ENCODE assay signal across 19 cellular contexts in genomic region chr10:131031346-131031745, GRCh38.
"Had no signal": no experiment of that assay in that cellular context is flagged by ENCODE, and none has a peak within 500 bp of the region (broad histone marks: within the 10 kb centered on the region; RNA-seq: fewer than 3 reads in every experiment).

No MANE protein-coding gene starts in this region.

- H3K27ac Mint-ChIP-seq: endodermal cell; naive thymus-derived CD8-positive, alpha-beta T cell had no signal

- H3K36me3 Mint-ChIP-seq: naive thymus-derived CD8-positive, alpha-beta T cell had no signal

- H3K4me1 ChIP-seq: foreskin keratinocyte, transverse colon had no signal

- ATAC-seq: foreskin keratinocyte; left colon; left ventricle myocardium superior; mucosa of descending colon; naive thymus-derived CD8-positive, alpha-beta T cell; sciatic nerve had no signal

- H3K4me3 Mint-ChIP-seq: endodermal cell; naive thymus-derived CD8-positive, alpha-beta T cell had no signal

- H3K27ac ChIP-seq: coronary artery, foreskin keratinocyte, hepatocyte, skin epidermis, thoracic aorta, transverse colon had no signal

- H3K9me3 Mint-ChIP-seq: endodermal cell; naive thymus-derived CD8-positive, alpha-beta T cell had no signal

- H3K79me2 ChIP-seq: hepatocyte had no signal

- H3K4me3 ChIP-seq: coronary artery, hepatocyte, lung, mucosa of descending colon, skin epidermis, thoracic aorta, transverse colon had no signal

- DNase-seq: effector CD4-positive, alpha-beta T cell; endodermal cell; erythroblast; foreskin keratinocyte; kidney; left colon; left ventricle myocardium superior; mesendoderm; mucosa of descending colon; naive thymus-derived CD8-positive, alpha-beta T cell; stimulated activated CD4-positive, alpha-beta T cell treated with anti-CD3 and anti-CD28 coated beads, Interleukin-12 subunit alpha, Interleukin-12 subunit beta, amount 100 ng/mL, for 4 hours; stimulated activated naive CD4-positive, alpha-beta T cell treated with Interleukin-2 at 50 U/mL for 16 hours; transverse colon had no signal

- H3K9me3 ChIP-seq: mucosa of descending colon, thoracic aorta, transverse colon had no signal

- H3K27me3 ChIP-seq: foreskin keratinocyte, transverse colon had no signal

- H3K4me1 Mint-ChIP-seq: naive thymus-derived CD8-positive, alpha-beta T cell had no signal

- H3K36me3 ChIP-seq: thoracic aorta, transverse colon had no signal

- H3K4me2 ChIP-seq: hepatocyte had no signal

- H2AFZ ChIP-seq: hepatocyte had no signal
